ENCODE assay signal across 10 cellular contexts in the genomic region with DNA sequence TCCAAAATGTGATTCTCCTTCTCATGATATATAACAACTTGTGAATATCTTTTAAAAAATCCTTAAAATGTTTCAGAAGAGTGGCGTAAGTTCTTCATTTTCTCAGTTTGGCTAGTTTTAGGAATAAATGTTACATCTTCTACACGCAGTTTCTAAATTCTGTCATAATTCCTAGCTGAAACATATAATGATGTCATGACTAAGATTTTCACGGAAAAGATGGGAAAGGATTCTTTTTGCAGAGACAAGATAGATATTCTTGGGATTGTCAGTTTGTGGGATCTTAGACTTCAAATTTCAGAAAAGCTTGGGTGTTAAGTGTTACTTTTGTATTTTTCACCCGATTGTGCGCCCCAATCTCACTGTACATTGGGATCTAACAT. TPM values are rescaled to one million over a fixed set of nuclear protein-coding genes. Genes with fewer than 3 reads are reported as not detected.
DNase-seq lines count a peak whose midpoint lies in the region; ATAC-seq and TF ChIP-seq lines count a peak whose summit lies in the region.
"Had no signal": no experiment of that assay in that cellular context is flagged by ENCODE, and none has a peak within 500 bp of the region (broad histone marks: within the 10 kb centered on the region; RNA-seq: fewer than 3 reads in every experiment).

No MANE protein-coding gene starts in this region.

- ATAC-seq in HG03095 (IDR thresholded peaks at IDR 0.05; ENCODE audit: unreplicated experiment) (no peak), GM21723 (IDR thresholded peaks at IDR 0.05; ENCODE audit: unreplicated experiment) (no peak)

- no peak overlapping the region for H3K27ac Mint-ChIP-seq in activated CD4-positive, alpha-beta T cell treated with anti-CD3 and anti-CD28 coated beads, Interleukin-2, amount 10 ng/mL, durations not matched to agents 24 days and 14 days
- H3K27ac Mint-ChIP-seq: activated T-helper 17 cell treated with anti-CD3 and anti-CD28 coated beads, Interleukin-2, amount 50 U/mL, for 72 hours had no signal

- DNase-seq in SJCRH30 = no peak
- DNase-seq in activated CD4-positive, alpha-beta T cell treated with anti-CD3 and anti-CD28 coated beads, Interleukin-2, amount 10 ng/mL, durations not matched to agents 24 days and 14 days = no peak
- no peak for DNase-seq in C1 segment of cervical spinal cord (lab: John Stamatoyannopoulos, UW)
- DNase-seq: head of caudate nucleus had no signal

- no peaks in the 10 kb centered on the region for H3K27me3 ChIP-seq in SJCRH30

- no peak overlapping the region for H3K27ac ChIP-seq in SJCRH30
- peak overlapping the region in 10 of 21 experiments; percentile 90 to 98 (median 97) for H3K27ac ChIP-seq in skin epidermis

- no peaks in the 10 kb centered on the region for H3K9me3 Mint-ChIP-seq in activated CD4-positive, alpha-beta T cell treated with anti-CD3 and anti-CD28 coated beads, Interleukin-2, amount 10 ng/mL, durations not matched to agents 24 days and 14 days
- H3K9me3 Mint-ChIP-seq: activated T-helper 17 cell treated with anti-CD3 and anti-CD28 coated beads, Interleukin-2, amount 50 U/mL, for 72 hours had no signal

- intact Hi-C loops in activated CD4-positive, alpha-beta T cell treated with anti-CD3 and anti-CD28 coated beads, Interleukin-2, amount 10 ng/mL, durations not matched to agents 24 days and 14 days (cut with micrococcal nuclease) = loop anchor here (5.0 kb wide), 1 partner anchor 299 kb away; no protein-coding TSS in a partner anchor

- H3K27me3 Mint-ChIP-seq in activated CD4-positive, alpha-beta T cell treated with anti-CD3 and anti-CD28 coated beads, Interleukin-2, amount 10 ng/mL, durations not matched to agents 24 days and 14 days = no peaks in the 10 kb centered on the region
- H3K27me3 Mint-ChIP-seq: activated T-helper 17 cell treated with anti-CD3 and anti-CD28 coated beads, Interleukin-2, amount 50 U/mL, for 72 hours had no signal

- peaks cover 13% of the 10 kb centered on the region for H3K4me1 ChIP-seq in SJCRH30

- H3K4me3 ChIP-seq in GM12875 (ENCODE audit: low read depth, low read length) = peak overlapping the region; percentile 97
- H3K4me3 ChIP-seq in SJCRH30 = peak overlapping the region; percentile 76
- H3K4me3 ChIP-seq in iPS-11a (ENCODE audit: low read depth, low read length) = peak overlapping the region; percentile 94
- peak overlapping the region; percentile 67 to 75 (median 72) for H3K4me3 ChIP-seq in skin epidermis

- peaks cover 5% of the 10 kb centered on the region; the same call in 1 of the 2 replicates for H3K36me3 ChIP-seq in SJCRH30

- no peak for TF ChIP-seq CTCF in GM12875 (IDR thresholded peaks at IDR 0.05; ENCODE audit: borderline replicate concordance, insufficient read depth, low read depth, low read length)

- H3K4me1 Mint-ChIP-seq in activated CD4-positive, alpha-beta T cell treated with anti-CD3 and anti-CD28 coated beads, Interleukin-2, amount 10 ng/mL, durations not matched to agents 24 days and 14 days = peaks cover 36% of the 10 kb centered on the region

- H3K36me3 Mint-ChIP-seq in activated CD4-positive, alpha-beta T cell treated with anti-CD3 and anti-CD28 coated beads, Interleukin-2, amount 10 ng/mL, durations not matched to agents 24 days and 14 days (ENCODE audit: low read depth) = peaks cover 31% of the 10 kb centered on the region

- no peak overlapping the region for H3K4me3 Mint-ChIP-seq in activated CD4-positive, alpha-beta T cell treated with anti-CD3 and anti-CD28 coated beads, Interleukin-2, amount 10 ng/mL, durations not matched to agents 24 days and 14 days
- H3K4me3 Mint-ChIP-seq: activated T-helper 17 cell treated with anti-CD3 and anti-CD28 coated beads, Interleukin-2, amount 50 U/mL, for 72 hours had no signal

- H3K9me3 ChIP-seq in SJCRH30 (replicated peaks) = no peaks in the 10 kb centered on the region

RNA-seq across cellular contexts. Expression of a gene that starts 1.7 kb away (rescaled TPM):
- total RNA-seq in SJCRH30 (2014; rRNA removed; shearing (Covaris generic)) = 51.8 and 59.6 TPM in 2 replicates
- 269 TPM in 2 replicates for total RNA-seq in activated CD4-positive, alpha-beta T cell treated with anti-CD3 and anti-CD28 coated beads, Interleukin-2, amount 10 ng/mL, durations not matched to agents 24 days and 14 days

RNA-seq across cellular contexts. Expression of a gene that starts 55.8 kb away (rescaled TPM):
- total RNA-seq in SJCRH30 (2014; rRNA removed; shearing (Covaris generic)) = 78.6 and 85.1 TPM in 2 replicates
- total RNA-seq in activated CD4-positive, alpha-beta T cell treated with anti-CD3 and anti-CD28 coated beads, Interleukin-2, amount 10 ng/mL, durations not matched to agents 24 days and 14 days = 54.0 and 62.4 TPM in 2 replicates
